21 cellular contexts compared by ENCODE assay signal in the genomic region with DNA sequence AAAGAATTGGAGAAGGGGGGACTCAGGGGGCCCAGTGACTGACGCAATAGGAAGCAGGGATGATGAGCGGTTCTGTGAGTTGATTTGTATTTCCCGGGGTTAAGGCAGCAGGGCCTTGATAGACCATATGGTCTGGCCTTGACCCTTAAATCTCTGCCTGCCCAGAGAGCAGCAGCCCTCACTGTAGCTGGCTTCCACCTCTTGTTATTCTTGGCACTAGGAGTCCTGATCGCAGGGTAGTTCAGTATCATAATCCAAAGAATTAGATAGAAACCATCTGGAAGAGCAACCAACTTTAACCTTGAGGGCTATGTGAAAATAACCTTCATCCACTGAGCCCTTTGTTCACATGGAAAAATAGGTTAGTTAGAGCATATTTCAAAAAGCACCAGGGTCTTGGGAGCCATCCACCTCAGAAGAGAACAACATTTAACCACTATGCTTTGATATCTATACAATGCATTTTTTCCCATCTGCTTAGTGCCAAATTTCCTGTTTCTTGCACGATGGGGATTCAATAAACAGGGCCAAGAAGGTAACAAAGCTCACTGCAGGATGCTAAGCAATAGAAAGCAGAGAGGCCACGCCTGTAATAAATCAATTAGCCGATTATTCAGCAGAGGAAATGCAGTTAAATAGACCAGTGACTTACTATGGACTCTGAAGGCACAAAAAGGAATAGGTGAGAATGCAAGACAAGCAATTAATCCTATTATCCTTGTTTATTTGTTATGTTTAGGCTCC.
DNase-seq lines count a peak whose midpoint lies in the region; ATAC-seq and TF ChIP-seq lines count a peak whose summit lies in the region.
"Had no signal": no experiment of that assay in that cellular context is flagged by ENCODE, and none has a peak within 500 bp of the region (broad histone marks: within the 10 kb centered on the region; RNA-seq: fewer than 3 reads in every experiment).

No MANE protein-coding gene starts in this region.

- TF ChIP-seq POLR2A in spleen (IDR thresholded peaks at IDR 0.05), result no peak

- no peak overlapping the region for H3K9ac ChIP-seq in adipocyte (ENCODE audit: low read length)
- no peak overlapping the region for H3K9ac ChIP-seq in fibroblast of lung (ENCODE audit: insufficient read depth, low read length)

- H3K9me3 ChIP-seq in heart right ventricle, result no peaks in the 10 kb centered on the region
- H3K9me3 ChIP-seq in adipocyte (ENCODE audit: control insufficient read depth, low read length), result no peaks in the 10 kb centered on the region
- H3K9me3 ChIP-seq in fibroblast of lung (ENCODE audit: control insufficient read depth, insufficient read depth, low read depth, low read length), result no peaks in the 10 kb centered on the region
- H3K9me3 ChIP-seq in spleen, result no peaks in the 10 kb centered on the region
- H3K9me3 ChIP-seq: neutrophil, thyroid gland had no signal

- no peaks in the 10 kb centered on the region for H3K79me2 ChIP-seq in fibroblast of lung (ENCODE audit: control insufficient read depth, insufficient read depth, low read length)

- H3K27me3 ChIP-seq in heart right ventricle (peaks cover 0 to 2% (median 0%) of the 10 kb centered on the region in 7 donors), adipocyte (replicated peaks; ENCODE audit: control insufficient read depth, insufficient read depth, low read length) (no peaks in the 10 kb centered on the region), fibroblast of lung (ENCODE audit: control insufficient read depth, insufficient read depth, low read length) (no peaks in the 10 kb centered on the region), spleen (replicated peaks in 1 of 7) (no peaks in the 10 kb centered on the region)
- H3K27me3 ChIP-seq: neutrophil, thyroid gland had no signal

- H3K4me3 ChIP-seq in heart right ventricle (no peak overlapping the region), adipocyte (ENCODE audit: low read length) (no peak overlapping the region), fibroblast of lung (replicated peaks in 1 of 4; ENCODE audit: control extremely low read depth in 1 of 4, insufficient read depth in 1 of 4, low read depth in 3 of 4, low read length in 4 of 4) (no peak overlapping the region), spleen (no peak overlapping the region)
- H3K4me3 ChIP-seq: thyroid gland had no signal

- intact Hi-C loops in heart right ventricle (cut with DNase I), result loop anchor here in 1 of 10 donors (10.0 kb wide), 1 partner anchor 186 kb away; no protein-coding TSS in a partner anchor
- intact Hi-C loops in Right ventricle myocardium superior (cut with DNase I), result no loop called here
- intact Hi-C loops in spleen (cut with DNase I; ENCODE audit: low total_unique reads), result no loop called here

- H4K20me1 ChIP-seq in fibroblast of lung (ENCODE audit: control insufficient read depth, extremely low read depth, insufficient read depth, low read length), result no peaks in the 10 kb centered on the region

- DNase-seq in heart right ventricle (peak in 1 of 2 donors; percentile 10), Right ventricle myocardium superior (no peak), adipocyte (ENCODE audit: low read depth) (peak; percentile 10), fibroblast of lung (ENCODE audit: low read depth in 2 of 2) (peak; percentile 5 to 13), spleen (no peak), SHP77 (lab: John Stamatoyannopoulos, UW) (no peak)
- DNase-seq: activated CD4-positive, alpha-beta T cell treated with anti-CD3 and anti-CD28 coated beads, Interleukin-2, amount 50 U/mL, for 4 hours; activated CD8-positive, alpha-beta memory T cell treated with anti-CD3 and anti-CD28 coated beads, Interleukin-2, amount 50 U/mL, for 48 hours; foreskin melanocyte; HCEC 1CT; hippocampal formation; NCI-H1105; NCI-H2107; RPMI8226; stimulated activated CD4-positive, alpha-beta T cell treated with anti-CD3 and anti-CD28 coated beads, Interleukin-4, amount 100 ng/mL, for 24 hours; thyroid gland had no signal

- ATAC-seq in heart right ventricle, result peak in 7 of 8 donors; percentile 24 to 69 (median 29)
- no peak for ATAC-seq in Right ventricle myocardium superior (ENCODE audit: poor library complexity)
- no peak for ATAC-seq in GM19455 (IDR thresholded peaks at IDR 0.05; ENCODE audit: unreplicated experiment)
- ATAC-seq in GM21515 (IDR thresholded peaks at IDR 0.05; ENCODE audit: unreplicated experiment), result no peak
- ATAC-seq: WTC11 had no signal

- H2AFZ ChIP-seq in fibroblast of lung (ENCODE audit: low read length), result no peak overlapping the region

- H3K4me2 ChIP-seq in fibroblast of lung (ENCODE audit: extremely low read depth, insufficient read depth, low read length), result no peak overlapping the region

- H3K4me1 ChIP-seq in heart right ventricle, result peaks cover 0 to 14% (median 0%) of the 10 kb centered on the region in 9 donors
- H3K4me1 ChIP-seq in adipocyte (ENCODE audit: control insufficient read depth, insufficient read depth, low read length), result peaks cover 3% of the 10 kb centered on the region
- H3K4me1 ChIP-seq in fibroblast of lung (ENCODE audit: control insufficient read depth, extremely low read depth, insufficient read depth, low read length), result no peaks in the 10 kb centered on the region
- H3K4me1 ChIP-seq in spleen, result peaks cover 0 to 5% (median 2%) of the 10 kb centered on the region in 6 donors
- H3K4me1 ChIP-seq: thyroid gland had no signal

- H3K36me3 ChIP-seq in heart right ventricle (no peaks in the 10 kb centered on the region), adipocyte (ENCODE audit: control insufficient read depth, insufficient read depth, low read length, severe bottlenecking) (no peaks in the 10 kb centered on the region), fibroblast of lung (ENCODE audit: control insufficient read depth, insufficient read depth, low read length) (no peaks in the 10 kb centered on the region), spleen (no peaks in the 10 kb centered on the region)
- H3K36me3 ChIP-seq: neutrophil, thyroid gland had no signal

- H3K27ac ChIP-seq in heart right ventricle (no peak overlapping the region), fibroblast of lung (ENCODE audit: insufficient read depth, low read length) (no peak overlapping the region), spleen (peak overlapping the region; percentile 8 to 80 (median 60))
- H3K27ac ChIP-seq: 22Rv1, neutrophil, thyroid gland had no signal

- TF ChIP-seq CTCF in heart right ventricle (IDR thresholded peaks at IDR 0.05), result no peak
- no peak for TF ChIP-seq CTCF in fibroblast of lung (conservative IDR thresholded peaks at IDR 0.05 in 1 of 2, IDR thresholded peaks at IDR 0.05 in 1 of 2; ENCODE audit: low read depth in 1 of 2, low read length in 2 of 2)
- no peak for TF ChIP-seq CTCF in spleen (IDR thresholded peaks at IDR 0.05 in 8 of 11, conservative IDR thresholded peaks at IDR 0.05 in 3 of 11)

- 38 to 61% methylated on average over 7 of the region's 7 CpGs for whole genome bisulfite sequencing in heart right ventricle, 2 donors
- 35 to 41% (median 40%) methylated on average over 7 of the region's 7 CpGs for WGBS in spleen, 5 donors

Comparison
In these comparisons a context has a peak if more than half of its experiments do, and no peak if none do; other contexts are left out.
1. ATAC-seq: peak in heart right ventricle (7 of 8); none in Right ventricle myocardium superior (single experiment), GM19455 (single experiment) and GM21515 (single experiment).
2. DNase-seq: peak in adipocyte (single experiment) and fibroblast of lung (2 of 2); none in Right ventricle myocardium superior (single experiment), spleen (single experiment) and SHP77 (0 of 2).
3. H3K27ac ChIP-seq: peak in spleen (8 of 8); none in heart right ventricle (0 of 10) and fibroblast of lung (single experiment).